In the genomic region with DNA sequence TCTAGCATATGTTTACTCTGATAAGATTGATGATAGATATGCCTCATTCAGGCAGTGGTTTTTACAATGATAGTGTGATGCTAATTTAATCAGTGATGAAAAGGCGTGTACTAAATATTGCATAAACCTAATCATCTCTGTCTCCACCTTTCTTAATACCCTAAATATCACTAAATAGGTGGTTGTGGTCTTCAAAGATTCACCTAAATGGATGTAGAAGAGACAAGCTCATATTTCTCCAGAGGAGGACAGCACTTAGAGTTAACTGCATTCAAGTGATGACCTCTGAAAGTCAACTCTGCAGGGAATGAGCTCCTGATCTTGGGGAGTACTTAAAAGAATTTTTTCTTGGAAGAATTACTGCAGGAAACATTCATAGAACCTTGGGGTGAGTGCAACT, we compare ENCODE assay signal across 4 cellular contexts. TPM values are rescaled to one million over a fixed set of nuclear protein-coding genes. Genes with fewer than 3 reads are reported as not detected.
"Had no signal": no experiment of that assay in that cellular context is flagged by ENCODE, and none has a peak within 500 bp of the region (broad histone marks: within the 10 kb centered on the region; RNA-seq: fewer than 3 reads in every experiment).

TRIM51 (plus strand) TSS at position 301 of the 400 bp plus-strand sequence. CDS start 2,132 bp downstream, outside the sequence.

RNA-seq across cellular contexts. Expression of gene TRIM51, which starts in this region (rescaled TPM):
- total RNA-seq: LHCN-M2, M059J, MCF 10A, NCI-H460 had no signal
